13 cellular contexts compared by ENCODE assay signal in the genomic region with DNA sequence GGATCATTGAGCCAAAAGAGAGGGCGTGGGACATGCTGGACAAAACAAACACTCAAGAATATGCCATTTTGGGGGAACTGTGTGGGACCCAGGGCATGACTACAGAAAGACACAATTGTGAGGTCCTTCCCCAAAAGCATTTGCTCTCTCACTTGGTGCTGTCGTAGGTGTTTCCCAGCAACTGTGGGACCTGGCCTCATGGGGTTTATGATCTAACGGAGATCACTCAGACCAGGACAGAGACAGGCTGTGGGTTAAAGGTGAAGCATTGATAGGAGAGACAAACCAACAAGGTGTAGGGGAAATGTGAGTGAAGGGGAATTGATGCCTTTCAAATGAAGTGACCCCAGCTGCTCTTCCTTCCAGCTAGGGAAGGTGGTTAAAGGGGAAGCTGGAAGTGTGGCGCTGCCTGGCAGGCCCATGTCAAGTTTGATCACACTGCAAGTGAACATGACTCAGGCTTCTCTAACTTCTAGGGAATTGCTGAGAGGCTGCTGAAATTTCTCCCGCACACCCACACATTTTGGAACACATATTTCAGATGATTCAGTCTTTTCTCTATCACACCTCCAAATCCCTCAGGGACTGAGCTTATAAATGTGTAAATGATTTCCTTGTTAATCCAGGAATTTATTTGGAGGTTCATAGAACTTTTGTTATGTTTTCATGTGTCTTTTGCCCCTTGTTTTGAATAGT. TPM values are rescaled to one million over a fixed set of nuclear protein-coding genes. Genes with fewer than 3 reads are reported as not detected.
DNase-seq lines count a peak whose midpoint lies in the region; ATAC-seq and TF ChIP-seq lines count a peak whose summit lies in the region.
"Had no signal": no experiment of that assay in that cellular context is flagged by ENCODE, and none has a peak within 500 bp of the region (broad histone marks: within the 10 kb centered on the region; RNA-seq: fewer than 3 reads in every experiment).

No MANE protein-coding gene starts in this region.

- no peaks in the 10 kb centered on the region for H3K9me3 ChIP-seq in vagina
- no peaks in the 10 kb centered on the region for H3K9me3 ChIP-seq in sigmoid colon
- H3K9me3 ChIP-seq: neutrophil had no signal

- H3K4me1 ChIP-seq in vagina (no peaks in the 10 kb centered on the region), sigmoid colon (no peaks in the 10 kb centered on the region)

- DNase-seq in stimulated activated naive CD8-positive, alpha-beta T cell treated with anti-CD3 and anti-CD28 coated beads, Interleukin-15, amount 100 ng/mL, for 72 hours, result no peak
- peak; percentile 66 for DNase-seq in amniotic epithelial cell (ENCODE audit: low read depth)
- DNase-seq in iris pigment epithelial cell (ENCODE audit: low read depth), result peak; percentile 61
- DNase-seq in vagina (ENCODE audit: extremely low spot score in 2 of 2), result no peak
- no peak for DNase-seq in sigmoid colon
- no peak for DNase-seq in GM19238 (ENCODE audit: insufficient read length, low spot score)
- DNase-seq: activated CD4-positive, alpha-beta T cell treated with anti-CD3 and anti-CD28 coated beads for 4 hours; activated gamma-delta T cell treated with Interleukin-2 at 50 U/mL for 16 hours; stimulated activated CD4-positive, alpha-beta T cell treated with anti-CD3 and anti-CD28 coated beads, Interleukin-12 subunit alpha, Interleukin-12 subunit beta, amount 100 ng/mL, for 4 hours had no signal

- no peak for TF ChIP-seq POLR2A in vagina (IDR thresholded peaks at IDR 0.05)
- TF ChIP-seq POLR2A in sigmoid colon (IDR thresholded peaks at IDR 0.05), result no peak

- H3K27me3 ChIP-seq in vagina, result no peaks in the 10 kb centered on the region
- H3K27me3 ChIP-seq in sigmoid colon, result no peaks in the 10 kb centered on the region
- H3K27me3 ChIP-seq: dorsolateral prefrontal cortex, neutrophil had no signal

- H3K27ac ChIP-seq in vagina (no peak overlapping the region), sigmoid colon (no peak overlapping the region)
- H3K27ac ChIP-seq: dorsolateral prefrontal cortex, neutrophil had no signal

- H3K4me1 Mint-ChIP-seq in stimulated activated naive CD8-positive, alpha-beta T cell treated with anti-CD3 and anti-CD28 coated beads, Interleukin-15, Interleukin-2, amounts not matched to agents 100 ng/mL and 50 ng/mL, for 24 hours (ENCODE audit: low read depth), result peaks cover 64% of the 10 kb centered on the region
- H3K4me1 Mint-ChIP-seq in stimulated activated naive CD8-positive, alpha-beta T cell treated with anti-CD3 and anti-CD28 coated beads, Interleukin-15, amount 100 ng/mL, for 72 hours, result peaks cover 62% of the 10 kb centered on the region

- H3K4me3 Mint-ChIP-seq in stimulated activated naive CD8-positive, alpha-beta T cell treated with anti-CD3 and anti-CD28 coated beads, Interleukin-15, Interleukin-2, amounts not matched to agents 100 ng/mL and 50 ng/mL, for 24 hours, result no peak overlapping the region
- H3K4me3 Mint-ChIP-seq in stimulated activated naive CD8-positive, alpha-beta T cell treated with anti-CD3 and anti-CD28 coated beads, Interleukin-15, amount 100 ng/mL, for 72 hours, result no peak overlapping the region

- H3K36me3 Mint-ChIP-seq in stimulated activated naive CD8-positive, alpha-beta T cell treated with anti-CD3 and anti-CD28 coated beads, Interleukin-15, Interleukin-2, amounts not matched to agents 100 ng/mL and 50 ng/mL, for 24 hours (ENCODE audit: low read depth), result peaks cover 72% of the 10 kb centered on the region

- H3K27ac Mint-ChIP-seq in stimulated activated naive CD8-positive, alpha-beta T cell treated with anti-CD3 and anti-CD28 coated beads, Interleukin-15, Interleukin-2, amounts not matched to agents 100 ng/mL and 50 ng/mL, for 24 hours, result peak overlapping the region; percentile 65
- H3K27ac Mint-ChIP-seq in stimulated activated naive CD8-positive, alpha-beta T cell treated with anti-CD3 and anti-CD28 coated beads, Interleukin-15, amount 100 ng/mL, for 72 hours, result no peak overlapping the region

- TF ChIP-seq CTCF in vagina (IDR thresholded peaks at IDR 0.05) (no peak), sigmoid colon (IDR thresholded peaks at IDR 0.05) (no peak)

- peaks cover 3% of the 10 kb centered on the region for H3K9me3 Mint-ChIP-seq in stimulated activated naive CD8-positive, alpha-beta T cell treated with anti-CD3 and anti-CD28 coated beads, Interleukin-15, Interleukin-2, amounts not matched to agents 100 ng/mL and 50 ng/mL, for 24 hours
- peaks cover 3% of the 10 kb centered on the region in 2 donors for H3K9me3 Mint-ChIP-seq in stimulated activated naive CD8-positive, alpha-beta T cell treated with anti-CD3 and anti-CD28 coated beads, Interleukin-15, amount 100 ng/mL, for 72 hours

- WGBS in sigmoid colon, 2 donors, result 78 to 86% methylated on average over 5 of the region's 5 CpGs

- no peak for TF ChIP-seq EP300 in sigmoid colon (IDR thresholded peaks at IDR 0.05)

- intact Hi-C loops in vagina (cut with DNase I) (no loop called here), sigmoid colon (cut with DNase I) (no loop called here)

- H3K27me3 Mint-ChIP-seq in stimulated activated naive CD8-positive, alpha-beta T cell treated with anti-CD3 and anti-CD28 coated beads, Interleukin-15, Interleukin-2, amounts not matched to agents 100 ng/mL and 50 ng/mL, for 24 hours, result no peaks in the 10 kb centered on the region
- H3K27me3 Mint-ChIP-seq in stimulated activated naive CD8-positive, alpha-beta T cell treated with anti-CD3 and anti-CD28 coated beads, Interleukin-15, amount 100 ng/mL, for 72 hours, result no peaks in the 10 kb centered on the region

- H3K36me3 ChIP-seq in vagina (peaks cover 0 to 38% of the 10 kb centered on the region in 2 donors), sigmoid colon (peaks cover 0 to 77% (median 30%) of the 10 kb centered on the region in 4 donors)
- H3K36me3 ChIP-seq: neutrophil had no signal

- ATAC-seq in stimulated activated naive CD8-positive, alpha-beta T cell treated with anti-CD3 and anti-CD28 coated beads, Interleukin-15, amount 100 ng/mL, for 72 hours, result no peak
- ATAC-seq in HG02981 (IDR thresholded peaks at IDR 0.05; ENCODE audit: unreplicated experiment), result no peak

- no peak overlapping the region for H3K4me3 ChIP-seq in vagina
- H3K4me3 ChIP-seq in sigmoid colon, result no peak overlapping the region
- H3K4me3 ChIP-seq: dorsolateral prefrontal cortex had no signal

RNA-seq across cellular contexts. Expression of a gene that starts 30.2 kb away (rescaled TPM):
- total RNA-seq in vagina, result 14.0 TPM
- 10 to 100 TPM; 19.6 to 55.9 (median 27.8) TPM for total RNA-seq in sigmoid colon
- polyA plus RNA-seq in sigmoid colon, result 10 to 100 TPM in 1 of 3 donors, 1 to 10 TPM in 2; 2.4 to 20.8 (median 2.5) TPM

Comparison
In these comparisons a context has a peak if more than half of its experiments do, and no peak if none do; other contexts are left out.
1. DNase-seq: peak in amniotic epithelial cell (single experiment) and iris pigment epithelial cell (single experiment); none in stimulated activated naive CD8-positive, alpha-beta T cell treated with anti-CD3 and anti-CD28 coated beads, Interleukin-15, amount 100 ng/mL, for 72 hours (0 of 2), vagina (0 of 2), sigmoid colon (single experiment) and GM19238 (single experiment).